In the genomic region with DNA sequence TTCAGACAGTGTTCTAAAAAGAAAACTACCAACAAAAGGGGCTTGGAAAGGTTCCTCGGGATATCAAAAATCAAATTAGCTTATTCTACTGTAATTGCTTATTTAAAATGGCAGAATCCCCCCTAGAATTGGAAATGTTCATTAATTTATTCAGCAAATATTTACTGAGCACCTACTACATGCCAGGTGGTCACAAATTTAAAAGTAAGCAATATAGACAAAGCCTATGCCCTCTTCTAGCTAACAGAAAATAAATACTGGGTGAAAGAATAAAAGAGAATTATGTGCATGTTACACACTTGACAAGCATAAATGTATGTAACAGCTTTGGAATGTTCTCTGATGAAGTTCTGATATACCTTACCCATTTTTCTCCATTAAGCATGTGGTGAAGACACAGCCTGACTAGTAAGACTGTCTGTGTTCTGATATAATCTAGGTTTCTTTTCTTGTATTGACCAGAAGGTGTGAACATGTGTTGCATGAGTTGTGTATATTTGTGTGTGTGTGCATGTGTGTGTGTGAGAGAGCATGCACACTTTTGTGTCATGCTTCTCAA, we compare ENCODE assay signal across 12 cellular contexts.
A peak's percentile ranks its signal among the peaks of the same experiment; 100 is the strongest.
DNase-seq lines count a peak whose midpoint lies in the region; FAIRE-seq and TF ChIP-seq lines count a peak whose summit lies in the region.
"Had no signal": no experiment of that assay in that cellular context is flagged by ENCODE, and none has a peak within 500 bp of the region (broad histone marks: within the 10 kb centered on the region; RNA-seq: fewer than 3 reads in every experiment).

No MANE protein-coding gene starts in this region.

- no peaks in the 10 kb centered on the region for H3K36me3 ChIP-seq in PC-9 (ENCODE audit: low read depth)
- H3K36me3 ChIP-seq in endothelial cell of umbilical vein (ENCODE audit: control insufficient read depth in 2 of 2, extremely low read depth in 1 of 2, insufficient read depth in 2 of 2, low read length in 2 of 2), result no peaks in the 10 kb centered on the region
- H3K36me3 ChIP-seq in rectal smooth muscle tissue (ENCODE audit: control insufficient read depth, insufficient read depth, low read length), result no peaks in the 10 kb centered on the region

- H3K9ac ChIP-seq in endothelial cell of umbilical vein (replicated peaks; ENCODE audit: extremely low read depth, insufficient read depth, low read length), result no peak overlapping the region
- no peak overlapping the region for H3K9ac ChIP-seq in rectal smooth muscle tissue (ENCODE audit: low read length)

- H2AFZ ChIP-seq in PC-9, result no peak overlapping the region
- H2AFZ ChIP-seq in endothelial cell of umbilical vein (ENCODE audit: low read depth, low read length), result no peak overlapping the region

- H3K27ac ChIP-seq in PC-9 (0 out of 2 replicates have a peak overlapping the region, but pooled peaks have one; percentile 24), endothelial cell of umbilical vein (ENCODE audit: insufficient read depth, low read depth, low read length) (no peak overlapping the region), rectal smooth muscle tissue (ENCODE audit: low read depth, low read length) (peak overlapping the region; percentile 71)

- FAIRE-seq in endothelial cell of umbilical vein (lab: Jason Lieb, UNC) (peak; percentile 33), HTR-8/SVneo (lab: Jason Lieb, UNC) (no peak)

- H3K79me2 ChIP-seq in PC-9 (ENCODE audit: low read depth) (no peaks in the 10 kb centered on the region), endothelial cell of umbilical vein (ENCODE audit: control insufficient read depth, insufficient read depth, low read length) (no peaks in the 10 kb centered on the region)

- no peak for TF ChIP-seq CTCF in PC-9 (conservative IDR thresholded peaks at IDR 0.05)
- TF ChIP-seq CTCF in endothelial cell of umbilical vein (IDR thresholded peaks at IDR 0.05; ENCODE audit: extremely low read depth in 1 of 2, insufficient read depth in 1 of 2, low read depth in 1 of 2, low read length in 2 of 2), result no peak

- intact Hi-C loops in PC-9 (cut with micrococcal nuclease; ENCODE audit: unreplicated experiment) (loop anchor here (5.0 kb wide), 1 partner anchor 214 kb away; no protein-coding TSS in a partner anchor), endothelial cell of umbilical vein (cut with micrococcal nuclease) (loop anchor here (5.0 kb wide), 1 partner anchor 1581 kb away; no protein-coding TSS in a partner anchor)

- TF ChIP-seq POLR2A in endothelial cell of umbilical vein (IDR thresholded peaks at IDR 0.05; ENCODE audit: low read depth, low read length), result no peak

- peaks cover 23% of the 10 kb centered on the region for H3F3A ChIP-seq in PC-9 (ENCODE audit: insufficient read depth, low read depth)

- H3K4me1 ChIP-seq in PC-9 (replicated peaks; ENCODE audit: insufficient read depth) (peaks cover 50% of the 10 kb centered on the region), endothelial cell of umbilical vein (ENCODE audit: control insufficient read depth, extremely low read depth, insufficient read depth, low read length) (peaks cover 15% of the 10 kb centered on the region), rectal smooth muscle tissue (ENCODE audit: control insufficient read depth, insufficient read depth, low read length) (peaks cover 22% of the 10 kb centered on the region)

- H3K9me3 ChIP-seq in PC-9 (ENCODE audit: insufficient read depth, low read depth), result peaks cover 7% of the 10 kb centered on the region; the same call in 1 of the 2 replicates
- no peaks in the 10 kb centered on the region for H3K9me3 ChIP-seq in endothelial cell of umbilical vein (replicated peaks; ENCODE audit: control insufficient read depth, insufficient read depth, low read length)

- H3K9me1 ChIP-seq in endothelial cell of umbilical vein (replicated peaks; ENCODE audit: control insufficient read depth, extremely low read depth, insufficient read depth, low read length), result no peaks in the 10 kb centered on the region

- BruUV-seq in PC-9 (replicated peaks; lab: Mats Ljungman, UMichigan), result no TSS peak
- no TSS peak for BruUV-seq in endothelial cell of umbilical vein (replicated peaks; lab: Mats Ljungman, UMichigan)

- CTCF ChIA-PET in PC-9 (lab: Charles Lee), result no interaction called here
- CTCF ChIA-PET in endothelial cell of umbilical vein (lab: Charles Lee), result interaction anchor here (1.1 to 1.4 kb wide), 5 partner anchors 9 to 612 kb away, joined by 3 to 5 read pairs (median 4); no protein-coding TSS in a partner anchor

- H3K27me3 ChIP-seq in PC-9 (ENCODE audit: insufficient read depth, low read depth), result no peaks in the 10 kb centered on the region
- no peaks in the 10 kb centered on the region for H3K27me3 ChIP-seq in endothelial cell of umbilical vein (ENCODE audit: control insufficient read depth in 2 of 2, insufficient read depth in 2 of 2, low read length in 2 of 2)
- H3K27me3 ChIP-seq in rectal smooth muscle tissue (ENCODE audit: control insufficient read depth, insufficient read depth, low read length), result no peaks in the 10 kb centered on the region

- POLR2A ChIA-PET in PC-9 (lab: Charles Lee; ENCODE audit: unreplicated experiment) (no interaction called here), endothelial cell of umbilical vein (lab: Charles Lee) (no interaction called here)

- H3K9me2 ChIP-seq in PC-9 (ENCODE audit: insufficient read depth), result no peaks in the 10 kb centered on the region

- no peaks in the 10 kb centered on the region for H4K20me1 ChIP-seq in PC-9 (ENCODE audit: insufficient read depth)
- no peaks in the 10 kb centered on the region for H4K20me1 ChIP-seq in endothelial cell of umbilical vein (replicated peaks; ENCODE audit: control insufficient read depth, extremely low read depth, insufficient read depth, low read length)

- dilution Hi-C loops in endothelial cell of umbilical vein (cut with MboI; ENCODE audit: extremely low pct_ligation_motif_present, low sequenced_read_pairs), result no loop called here

- H3K4me2 ChIP-seq in PC-9 (peak overlapping the region; percentile 49), endothelial cell of umbilical vein (ENCODE audit: insufficient read depth, low read length) (no peak overlapping the region)

- DNase-seq in EL (peak; percentile 46), PC-9 (no peak), endothelial cell of umbilical vein (ENCODE audit: low read depth, low spot score) (no peak), HTR-8/SVneo (ENCODE audit: insufficient read length, low spot score) (no peak), MV-4-11 (lab: John Stamatoyannopoulos, UW) (no peak), SKM-1 (lab: John Stamatoyannopoulos, UW; ENCODE audit: unreplicated experiment) (no peak), kidney glomerular epithelial cell (lab: John Stamatoyannopoulos, UW) (no peak)
- DNase-seq: activated CD4-positive, alpha-beta T cell treated with anti-CD3 and anti-CD28 coated beads, Interleukin-2, amount 10 ng/mL, durations not matched to agents 24 days and 14 days; erythroblast; natural killer cell; stimulated activated CD4-positive, alpha-beta T cell treated with anti-CD3 and anti-CD28 coated beads, Interleukin-15, amount 100 ng/mL, for 24 hours had no signal

- H3K4me3 ChIP-seq in PC-9 (no peak overlapping the region), endothelial cell of umbilical vein (replicated peaks in 1 of 3; ENCODE audit: insufficient read depth in 1 of 3, low read depth in 1 of 3, low read length in 3 of 3) (no peak overlapping the region), rectal smooth muscle tissue (ENCODE audit: low read length) (no peak overlapping the region)

TF ChIP-seq in endothelial cell of umbilical vein, 7 proteins besides CTCF, POLR2A, EP300 and RAD21:
- TF ChIP-seq EZH2 (IDR thresholded peaks at IDR 0.05; ENCODE audit: borderline replicate concordance, low read depth, low read length, severe bottlenecking), result no peak
- TF ChIP-seq GATA2 (IDR thresholded peaks at IDR 0.05; ENCODE audit: insufficient read depth, insufficient read length, low read depth, low read length), result no peak
- no peak for TF ChIP-seq JUN (IDR thresholded peaks at IDR 0.05; ENCODE audit: borderline replicate concordance, insufficient read depth, insufficient read length, low read depth)
- no peak for TF ChIP-seq FOS (IDR thresholded peaks at IDR 0.05; ENCODE audit: borderline replicate concordance, insufficient read depth, low read length)
- TF ChIP-seq, protein P1, sequence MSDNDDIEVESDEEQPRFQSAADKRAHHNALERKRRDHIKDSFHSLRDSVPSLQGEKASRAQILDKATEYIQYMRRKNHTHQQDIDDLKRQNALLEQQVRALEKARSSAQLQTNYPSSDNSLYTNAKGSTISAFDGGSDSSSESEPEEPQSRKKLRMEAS (IDR thresholded peaks at IDR 0.05; ENCODE audit: insufficient read depth, insufficient read length), result no peak
- TF ChIP-seq POLR2AphosphoS5 (IDR thresholded peaks at IDR 0.05; ENCODE audit: insufficient read depth, low read depth, low read length), result no peak
- no peak for TF ChIP-seq MYC (IDR thresholded peaks at IDR 0.05; ENCODE audit: low read depth, low read length)
